ENCODE assay signal across 17 cellular contexts in the genomic region with DNA sequence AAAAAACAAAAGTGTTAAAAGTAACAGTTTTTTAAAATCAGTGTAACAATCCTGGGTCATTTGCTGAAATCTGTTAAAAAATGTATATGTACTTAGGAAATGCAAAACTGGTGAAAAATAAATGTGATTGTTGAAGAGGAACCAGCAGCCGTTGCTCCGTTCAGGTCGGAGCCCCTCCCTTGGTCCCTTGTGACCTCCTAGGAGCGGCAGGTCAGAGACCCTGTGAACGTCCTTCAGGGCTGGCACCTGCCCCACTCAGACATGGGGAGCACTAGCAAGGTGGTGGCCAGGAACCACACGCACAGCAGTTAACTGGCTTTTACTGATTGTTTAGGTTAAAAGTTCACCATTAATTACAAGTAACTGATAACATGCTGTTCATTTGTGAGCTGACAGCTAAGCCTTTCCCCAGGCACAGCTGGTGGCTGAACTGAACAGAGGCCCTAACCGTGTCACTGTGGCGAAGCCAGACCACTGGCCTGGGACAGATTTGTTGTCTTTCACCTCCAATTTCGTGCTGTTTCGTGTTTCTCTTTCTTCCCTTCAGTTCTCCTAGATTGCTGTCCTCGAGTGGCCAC.
DNase-seq lines count a peak whose midpoint lies in the region; ATAC-seq and TF ChIP-seq lines count a peak whose summit lies in the region.
"Had no signal": no experiment of that assay in that cellular context is flagged by ENCODE, and none has a peak within 500 bp of the region (broad histone marks: within the 10 kb centered on the region; RNA-seq: fewer than 3 reads in every experiment).

No MANE protein-coding gene starts in this region.

- no peaks in the 10 kb centered on the region for H3K9me3 Mint-ChIP-seq in naive B cell

- H3K79me2 ChIP-seq in Karpas-422 (ENCODE audit: low read length), result no peaks in the 10 kb centered on the region

- H3K9me3 ChIP-seq in Karpas-422 (ENCODE audit: low read length) (no peaks in the 10 kb centered on the region), WERI-Rb-1 (ENCODE audit: severe bottlenecking) (no peaks in the 10 kb centered on the region), lower lobe of right lung (no peaks in the 10 kb centered on the region)
- H3K9me3 ChIP-seq: SJSA1 had no signal

- H3K27ac ChIP-seq in Karpas-422 (ENCODE audit: low read length), result 0 out of 2 replicates have a peak overlapping the region, but pooled peaks have one; percentile 14
- H3K27ac ChIP-seq in WERI-Rb-1, result no peak overlapping the region
- H3K27ac ChIP-seq in lower lobe of right lung, result no peak overlapping the region
- H3K27ac ChIP-seq: SJSA1 had no signal

- ATAC-seq in naive B cell (ENCODE audit: low read depth in 2 of 2) (peak; percentile 47 to 54), GM19452 (IDR thresholded peaks at IDR 0.05; ENCODE audit: unreplicated experiment) (no peak), lower lobe of right lung (no peak)
- ATAC-seq: K562 had no signal

- H3K27me3 ChIP-seq in Karpas-422 (ENCODE audit: low read length), result no peaks in the 10 kb centered on the region
- no peaks in the 10 kb centered on the region for H3K27me3 ChIP-seq in WERI-Rb-1 (ENCODE audit: insufficient read depth, low read depth, severe bottlenecking)
- no peaks in the 10 kb centered on the region for H3K27me3 ChIP-seq in lower lobe of right lung (ENCODE audit: low read depth)

- H3K9ac ChIP-seq in Karpas-422 (ENCODE audit: low read length), result peak overlapping the region; percentile 2

- H3K36me3 ChIP-seq in Karpas-422 (ENCODE audit: insufficient read depth, low read length) (no peaks in the 10 kb centered on the region), WERI-Rb-1 (no peaks in the 10 kb centered on the region), lower lobe of right lung (no peaks in the 10 kb centered on the region)
- H3K36me3 ChIP-seq: SJSA1 had no signal

- no peaks in the 10 kb centered on the region for H4K20me1 ChIP-seq in Karpas-422 (ENCODE audit: insufficient read depth, low read depth, low read length)

- peak overlapping the region; percentile 81 to 92 (median 89) for H3K27ac Mint-ChIP-seq in naive B cell
- H3K27ac Mint-ChIP-seq: GM23338 had no signal

- H3K4me2 ChIP-seq in Karpas-422 (ENCODE audit: low read depth, low read length, poor library complexity, severe bottlenecking), result peak overlapping the region; percentile 56
- H3K4me2 ChIP-seq: GM23338 had no signal

- DNase-seq in Karpas-422 (no peak), WERI-Rb-1 (peak; percentile 37), naive B cell (no peak), HK-2 (ENCODE audit: unreplicated experiment) (no peak), COLO829 (ENCODE audit: low spot score) (no peak), lower lobe of right lung (no peak)
- DNase-seq: ACHN, DMS153, GF-D8, HCEC 1CT, NCI-H1105 treated with DMSO at 0.1 percent for 48 hours, NCI-H1930, NCI-H526 had no signal

- intact Hi-C loops in lower lobe of right lung (cut with DNase I), result no loop called here

- H3K4me1 ChIP-seq in Karpas-422 (ENCODE audit: low read length) (peaks cover 40% of the 10 kb centered on the region), lower lobe of right lung (no peaks in the 10 kb centered on the region)
- H3K4me1 ChIP-seq: SJSA1 had no signal

- TF ChIP-seq CTCF in WERI-Rb-1 (IDR thresholded peaks at IDR 0.05; ENCODE audit: low read depth, low read length), result no peak
- no peak for TF ChIP-seq CTCF in lower lobe of right lung (IDR thresholded peaks at IDR 0.05)

- no peaks in the 10 kb centered on the region for H3K27me3 Mint-ChIP-seq in naive B cell

- H3K4me1 Mint-ChIP-seq in naive B cell, result peaks cover 35 to 55% (median 41%) of the 10 kb centered on the region in 3 donors

- H3K36me3 Mint-ChIP-seq in naive B cell, result no peaks in the 10 kb centered on the region

- H2AFZ ChIP-seq in Karpas-422 (ENCODE audit: low read length), result peak overlapping the region; percentile 4; the same call in 1 of the 2 replicates
- H2AFZ ChIP-seq: GM23338 had no signal

- peak overlapping the region; percentile 38 to 79 (median 67) for H3K4me3 Mint-ChIP-seq in naive B cell
- H3K4me3 Mint-ChIP-seq: GM23338 had no signal

- no peaks in the 10 kb centered on the region for H3K9me2 ChIP-seq in Karpas-422 (replicated peaks; ENCODE audit: insufficient read depth, low read length)

- H3K4me3 ChIP-seq in Karpas-422 (ENCODE audit: low read length) (peak overlapping the region; percentile 29; the same call in 1 of the 2 replicates), WERI-Rb-1 (ENCODE audit: low read depth, low read length) (no peak overlapping the region), lower lobe of right lung (no peak overlapping the region)
- H3K4me3 ChIP-seq: GM23338, K562, SJSA1 had no signal

Comparison
In these comparisons a context has a peak if more than half of its experiments do, and no peak if none do; other contexts are left out.
1. ATAC-seq: peak in naive B cell (2 of 2); none in GM19452 (single experiment) and lower lobe of right lung (0 of 2).